In genomic region chr6:17705428-17705777, GRCh38 we compare ENCODE assay signal across 8 cellular contexts. TPM values are rescaled to one million over a fixed set of nuclear protein-coding genes. Genes with fewer than 3 reads are reported as not detected.
DNase-seq lines count a peak whose midpoint lies in the region; ATAC-seq and TF ChIP-seq lines count a peak whose summit lies in the region.

No MANE protein-coding gene starts in this region.

- no peak for TF ChIP-seq CTCF in AG04450 (IDR thresholded peaks at IDR 0.05; ENCODE audit: low read depth, low read length)
- no peak for TF ChIP-seq CTCF in GM13976 (IDR thresholded peaks at IDR 0.05; ENCODE audit: borderline replicate concordance, control extremely low read depth, extremely low read depth, insufficient read depth, missing control alignments)
- no peak for TF ChIP-seq CTCF in heart left ventricle (IDR thresholded peaks at IDR 0.05)
- TF ChIP-seq CTCF in prostate gland (IDR thresholded peaks at IDR 0.05): no peak

- H3K27me3 ChIP-seq in AG04450 (ENCODE audit: control insufficient read depth, insufficient read depth, low read length) (no peaks in the 10 kb centered on the region), heart left ventricle (no peaks in the 10 kb centered on the region), prostate gland (replicated peaks; ENCODE audit: insufficient read depth) (no peaks in the 10 kb centered on the region)

- peak overlapping the region; percentile 98 to 99 for H3K27ac Mint-ChIP-seq in activated naive CD4-positive, alpha-beta T cell treated with anti-CD3 and anti-CD28 coated beads, Interleukin-2, amount 50 U/mL, for 72 hours

- TF ChIP-seq POLR2A in heart left ventricle (IDR thresholded peaks at IDR 0.05) (no peak), prostate gland (IDR thresholded peaks at IDR 0.05) (no peak)

- H3K9me3 ChIP-seq in AG04450 (ENCODE audit: control insufficient read depth, insufficient read depth, low read length): no peaks in the 10 kb centered on the region; the same call in 1 of the 2 replicates
- no peaks in the 10 kb centered on the region for H3K9me3 ChIP-seq in heart left ventricle
- no peaks in the 10 kb centered on the region for H3K9me3 ChIP-seq in prostate gland

- H3K9me3 Mint-ChIP-seq in activated naive CD4-positive, alpha-beta T cell treated with anti-CD3 and anti-CD28 coated beads, Interleukin-2, amount 50 U/mL, for 72 hours: no peaks in the 10 kb centered on the region

- in situ Hi-C loops in GM13976 (cut with MboI; ENCODE audit: low sequenced_read_pairs, unreplicated experiment): no loop called here

- POLR2A ChIA-PET in AG04450 (lab: Yijun Ruan, JAX): interaction anchor here (0.5 to 0.8 kb wide), 3 partner anchors 10 to 57 kb away, joined by 3 to 5 read pairs (median 3); no protein-coding TSS in a partner anchor

- intact Hi-C loops in heart left ventricle (cut with DNase I): loop anchor here in 5 of 10 donors (5.0 to 10.0 kb wide), 3 partner anchors 101 to 279 kb away; partner anchors contain the start of genes FAM8A1 (in 4 of the 5) and KIF13A (in 1 of the 5)
- intact Hi-C loops in prostate gland (cut with DNase I): loop anchor here (5.0 kb wide), 1 partner anchor 103 kb away; the partner anchor contains the start of gene FAM8A1

- CTCF ChIA-PET in AG04450 (lab: Charles Lee): interaction anchor here (1.2 kb wide), 1 partner anchor 98 kb away, joined by 3 read pairs; no protein-coding TSS in a partner anchor

- DNase-seq in AG04450 (ENCODE audit: low read depth, low spot score) (peak; percentile 30), GM13976 (ENCODE audit: low spot score) (peak; percentile 51), heart left ventricle (peak in 4 of 5 donors; percentile 29 to 64 (median 48)), prostate gland (ENCODE audit: low spot score) (peak; percentile 17), globus pallidus (ENCODE audit: low spot score) (no peak)
- no peak for DNase-seq in Jurkat, Clone E6-1 (ENCODE audit: low read depth, low spot score)
- DNase-seq in activated naive CD4-positive, alpha-beta T cell treated with anti-CD3 and anti-CD28 coated beads, Interleukin-2, amount 50 U/mL, for 72 hours (ENCODE audit: low spot score in 2 of 2): no peak

- peak overlapping the region; percentile 81 for H3K4me3 ChIP-seq in AG04450 (ENCODE audit: low read depth, low read length)
- H3K4me3 ChIP-seq in Jurkat, Clone E6-1 (ENCODE audit: low read length): peak overlapping the region; percentile 82
- peak overlapping the region; percentile 60 to 100 (median 87) for H3K4me3 ChIP-seq in heart left ventricle
- peak overlapping the region; percentile 57 to 82 for H3K4me3 ChIP-seq in prostate gland

- ATAC-seq in activated naive CD4-positive, alpha-beta T cell treated with anti-CD3 and anti-CD28 coated beads, Interleukin-2, amount 50 U/mL, for 72 hours: no peak
- ATAC-seq in heart left ventricle: peak; percentile 5 to 55 (median 34)
- no peak for ATAC-seq in HG02763 (IDR thresholded peaks at IDR 0.05; ENCODE audit: unreplicated experiment)

- H3K36me3 ChIP-seq in heart left ventricle (no peaks in the 10 kb centered on the region), prostate gland (no peaks in the 10 kb centered on the region)

- WGBS in heart left ventricle, 4 donors: 0 to 1% (median 0%) methylated on average over 10 of the region's 10 CpGs
- under 1% methylated on average over 10 of the region's 10 CpGs for WGBS in prostate gland

- H3K27ac ChIP-seq in AG04450 (ENCODE audit: low read depth, low read length): peak overlapping the region; percentile 93
- H3K27ac ChIP-seq in heart left ventricle: peak overlapping the region; percentile 94 to 100 (median 96)
- peak overlapping the region; percentile 96 to 97 for H3K27ac ChIP-seq in prostate gland

- H3K36me3 Mint-ChIP-seq in activated naive CD4-positive, alpha-beta T cell treated with anti-CD3 and anti-CD28 coated beads, Interleukin-2, amount 50 U/mL, for 72 hours: peaks cover 23 to 40% of the 10 kb centered on the region in 2 donors

- H3K4me1 ChIP-seq in heart left ventricle (peaks cover 7 to 57% (median 43%) of the 10 kb centered on the region in 12 donors), prostate gland (replicated peaks) (no peaks in the 10 kb centered on the region)

RNA-seq across cellular contexts. Expression of gene NUP153, which starts 1.3 kb away (rescaled TPM):
- polyA plus RNA-seq in AG04450 (2011; rRNA removed): 30.5 and 35.2 TPM in 2 replicates
- polyA minus RNA-seq in AG04450 (2011; rRNA and poly(A)+ RNA removed): 32.3 and 41.9 TPM in 2 replicates
- polyA plus RNA-seq in Jurkat, Clone E6-1 (2012; ENCODE audit: insufficient read depth, insufficient read length): 37.8 TPM
- 10 to 100 TPM; 77.3 to 84.8 TPM for total RNA-seq in activated naive CD4-positive, alpha-beta T cell treated with anti-CD3 and anti-CD28 coated beads, Interleukin-2, amount 50 U/mL, for 72 hours
- total RNA-seq in heart left ventricle: 10 to 100 TPM; 19.5 to 31.7 (median 28.1) TPM
- 10 to 100 TPM in 1 of 2 donors, 1 to 10 TPM in 1; 3.7 to 13.0 TPM for polyA plus RNA-seq in heart left ventricle
- total RNA-seq in prostate gland: 10 to 100 TPM; 35.3 to 46.2 TPM

Comparison
In these comparisons a context has a peak if more than half of its experiments do, and no peak if none do; other contexts are left out.
1. DNase-seq: peak in AG04450 (single experiment), GM13976 (single experiment), heart left ventricle (4 of 5) and prostate gland (single experiment); none in Jurkat, Clone E6-1 (single experiment), activated naive CD4-positive, alpha-beta T cell treated with anti-CD3 and anti-CD28 coated beads, Interleukin-2, amount 50 U/mL, for 72 hours (0 of 2) and globus pallidus (single experiment).
2. ATAC-seq: peak in heart left ventricle (4 of 4); none in activated naive CD4-positive, alpha-beta T cell treated with anti-CD3 and anti-CD28 coated beads, Interleukin-2, amount 50 U/mL, for 72 hours (0 of 2) and HG02763 (single experiment).
3. Peak in every context shown above with its lines, with median percentiles within 50 percentile points of each other: H3K27ac ChIP-seq and H3K4me3 ChIP-seq.